8 cellular contexts compared by ENCODE assay signal in genomic region chr15:56919708-56920637, GRCh38. TPM values are rescaled to one million over a fixed set of nuclear protein-coding genes. Genes with fewer than 3 reads are reported as not detected.
DNase-seq lines count a peak whose midpoint lies in the region; ATAC-seq and TF ChIP-seq lines count a peak whose summit lies in the region.

No MANE protein-coding gene starts in this region.

- TF ChIP-seq EP300 in sigmoid colon (IDR thresholded peaks at IDR 0.05), result no peak

- DNase-seq in SIG-M5 treated with dmso at 0.1 percent for 504 hours (lab: John Stamatoyannopoulos, UW; ENCODE audit: unreplicated experiment) (peak; percentile 20), SIG-M5 (lab: John Stamatoyannopoulos, UW) (no peak), Peyer's patch (peak in 2 of 3 donors; percentile 27 to 60), ascending aorta (ENCODE audit: low spot score in 2 of 2) (peak in 1 of 2 donors; percentile 66), sigmoid colon (peak; percentile 75), putamen (ENCODE audit: low spot score) (no peak)

- TF ChIP-seq CTCF in Peyer's patch (IDR thresholded peaks at IDR 0.05) (no peak), ascending aorta (IDR thresholded peaks at IDR 0.05) (no peak), sigmoid colon (IDR thresholded peaks at IDR 0.05) (no peak)

- H3K27me3 ChIP-seq in Peyer's patch (no peaks in the 10 kb centered on the region), ascending aorta (no peaks in the 10 kb centered on the region), iPS-15b (ENCODE audit: control insufficient read depth, insufficient read depth, low read length) (peaks cover 11% of the 10 kb centered on the region), sigmoid colon (no peaks in the 10 kb centered on the region)

- intact Hi-C loops in ascending aorta (cut with DNase I) (loop anchor here (5.0 to 10.0 kb wide), 6 partner anchors 88 to 775 kb away; partner anchors contain the start of gene RFX7), sigmoid colon (cut with DNase I) (loop anchor here (2.0 to 5.0 kb wide), 3 partner anchors 227 to 387 kb away; no protein-coding TSS in a partner anchor)

- H3K4me3 ChIP-seq in Peyer's patch (peak overlapping the region; percentile 79 to 97 (median 94)), ascending aorta (peak overlapping the region; percentile 87 to 97), iPS-15b (ENCODE audit: low read depth, low read length) (peak overlapping the region; percentile 73), sigmoid colon (peak overlapping the region; percentile 94 to 99 (median 98))

- H3K4me1 ChIP-seq in Peyer's patch, result peaks cover 0 to 46% (median 4%) of the 10 kb centered on the region in 4 donors
- peaks cover 3 to 29% of the 10 kb centered on the region in 2 donors for H3K4me1 ChIP-seq in ascending aorta
- peaks cover 3% of the 10 kb centered on the region for H3K4me1 ChIP-seq in iPS-15b (ENCODE audit: control insufficient read depth, insufficient read depth, low read length)
- H3K4me1 ChIP-seq in sigmoid colon, result peaks cover 0 to 58% (median 35%) of the 10 kb centered on the region in 4 donors

- peak; percentile 7 for ATAC-seq in HG03045 (IDR thresholded peaks at IDR 0.05; ENCODE audit: unreplicated experiment)

- WGBS in sigmoid colon, 2 donors, result 2 to 4% methylated on average over 30 of the region's 30 CpGs

- H3K9me3 ChIP-seq in Peyer's patch (no peaks in the 10 kb centered on the region), ascending aorta (no peaks in the 10 kb centered on the region), iPS-15b (ENCODE audit: control insufficient read depth, insufficient read depth, low read length) (no peaks in the 10 kb centered on the region), sigmoid colon (no peaks in the 10 kb centered on the region)

- H3K9ac ChIP-seq in iPS-15b (ENCODE audit: low read depth, low read length), result peak overlapping the region; percentile 78

- peak overlapping the region; percentile 94 to 97 (median 94) for H3K27ac ChIP-seq in Peyer's patch
- peak overlapping the region; percentile 97 to 98 for H3K27ac ChIP-seq in ascending aorta
- peak overlapping the region; percentile 97 to 100 (median 98) for H3K27ac ChIP-seq in sigmoid colon

- H3K36me3 ChIP-seq in Peyer's patch (no peaks in the 10 kb centered on the region), ascending aorta (peaks cover 0 to under 1% of the 10 kb centered on the region in 2 donors), iPS-15b (ENCODE audit: control insufficient read depth, insufficient read depth, low read length) (no peaks in the 10 kb centered on the region), sigmoid colon (peaks cover 0 to 14% (median 0%) of the 10 kb centered on the region in 4 donors)

- TF ChIP-seq POLR2A in Peyer's patch (IDR thresholded peaks at IDR 0.05) (no peak), sigmoid colon (IDR thresholded peaks at IDR 0.05) (no peak)

RNA-seq across cellular contexts. Expression of gene TCF12, which starts 1.5 kb away (rescaled TPM):
- total RNA-seq in Peyer's patch, result 100 to 1,000 TPM in 3 of 4 donors, 10 to 100 TPM in 1; 98.4 to 815 (median 215) TPM
- total RNA-seq in ascending aorta, result 144 TPM
- 100 to 1,000 TPM in 2 of 4 donors, 10 to 100 TPM in 2; 77.8 to 147 (median 119) TPM for total RNA-seq in sigmoid colon
- polyA plus RNA-seq in sigmoid colon, result 10 to 100 TPM; 13.2 to 21.8 (median 15.7) TPM

Comparison
In these comparisons a context has a peak if more than half of its experiments do, and no peak if none do; other contexts are left out.
1. DNase-seq: peak in SIG-M5 treated with dmso at 0.1 percent for 504 hours (single experiment), Peyer's patch (2 of 3) and sigmoid colon (single experiment); none in SIG-M5 (single experiment) and putamen (single experiment).
2. Peak in every context shown above with its lines, with median percentiles within 50 percentile points of each other: H3K27ac ChIP-seq and H3K4me3 ChIP-seq.